8 cellular contexts compared by ENCODE assay signal in the genomic region with DNA sequence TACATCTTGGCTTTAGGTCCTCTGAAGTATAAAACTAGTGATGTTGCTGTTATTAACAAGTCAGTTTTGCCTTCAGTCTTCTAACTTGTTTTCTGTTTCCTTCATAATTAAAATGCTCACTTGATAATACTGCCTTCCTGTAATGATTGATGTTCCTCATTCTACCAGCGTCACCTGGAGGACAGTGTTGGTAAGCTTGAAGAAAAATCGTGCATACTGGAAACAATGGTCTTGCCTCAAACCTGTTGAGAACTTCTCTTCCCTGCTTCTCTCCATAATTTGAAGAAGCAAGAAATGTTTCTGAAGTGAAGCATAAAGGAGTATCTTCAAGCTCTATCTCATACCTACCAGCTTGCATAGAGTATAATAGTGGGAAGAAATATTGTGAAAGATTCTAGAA. TPM values are rescaled to one million over a fixed set of nuclear protein-coding genes. Genes with fewer than 3 reads are reported as not detected.
DNase-seq lines count a peak whose midpoint lies in the region; ATAC-seq, FAIRE-seq and TF ChIP-seq lines count a peak whose summit lies in the region.

No MANE protein-coding gene starts in this region.

- peak overlapping the region; percentile 96 for H3K4me2 ChIP-seq in endothelial cell of umbilical vein (ENCODE audit: insufficient read depth, low read length)

- no peaks in the 10 kb centered on the region for H3K27me3 Mint-ChIP-seq in Caco-2 (ENCODE audit: insufficient read depth, unreplicated experiment)
- no peaks in the 10 kb centered on the region; the same call in none of the 2 replicates for H3K27me3 Mint-ChIP-seq in HFFc6 (ENCODE audit: insufficient read depth)
- no peaks in the 10 kb centered on the region for H3K27me3 Mint-ChIP-seq in T-helper 1 cell treated with Interleukin-12 subunit alpha and Interleukin-12 subunit beta and Interleukin-4 antibody, amounts not matched to agents 30 μg/mL and 1 μg/mL, for 36 hours (ENCODE audit: low read depth)

- no peak overlapping the region for H3K27ac ChIP-seq in endothelial cell of umbilical vein (ENCODE audit: insufficient read depth, low read depth, low read length)

- H3K9me3 Mint-ChIP-seq in Caco-2 (ENCODE audit: unreplicated experiment) = no peaks in the 10 kb centered on the region
- no peaks in the 10 kb centered on the region for H3K9me3 Mint-ChIP-seq in HFFc6
- no peaks in the 10 kb centered on the region for H3K9me3 Mint-ChIP-seq in T-helper 1 cell treated with Interleukin-12 subunit alpha and Interleukin-12 subunit beta and Interleukin-4 antibody, amounts not matched to agents 30 μg/mL and 1 μg/mL, for 36 hours

- H3K4me3 ChIP-seq in Caco-2 (ENCODE audit: low read depth, low read length) (no peak overlapping the region), endothelial cell of umbilical vein (replicated peaks in 1 of 3; ENCODE audit: insufficient read depth in 1 of 3, low read depth in 1 of 3, low read length in 3 of 3) (no peak overlapping the region), retinal pigment epithelial cell (ENCODE audit: low read length) (no peak overlapping the region)

- ATAC-seq in GM21723 (IDR thresholded peaks at IDR 0.05; ENCODE audit: unreplicated experiment) (no peak), HG02798 (IDR thresholded peaks at IDR 0.05; ENCODE audit: poor library complexity, unreplicated experiment) (no peak)

- POLR2A ChIA-PET in Caco-2 (lab: Charles Lee) = no interaction called here
- POLR2A ChIA-PET in endothelial cell of umbilical vein (lab: Charles Lee) = no interaction called here

- no peak overlapping the region for H3K9ac ChIP-seq in endothelial cell of umbilical vein (replicated peaks; ENCODE audit: extremely low read depth, insufficient read depth, low read length)

- no peaks in the 10 kb centered on the region for H3K9me1 ChIP-seq in endothelial cell of umbilical vein (replicated peaks; ENCODE audit: control insufficient read depth, extremely low read depth, insufficient read depth, low read length)

- H3K4me3 Mint-ChIP-seq in Caco-2 (ENCODE audit: unreplicated experiment) (no peak overlapping the region), HFFc6 (peak overlapping the region; percentile 62; the same call in 1 of the 2 replicates)
- H3K4me3 Mint-ChIP-seq in T-helper 1 cell treated with Interleukin-12 subunit alpha and Interleukin-12 subunit beta and Interleukin-4 antibody, amounts not matched to agents 30 μg/mL and 1 μg/mL, for 36 hours = peak overlapping the region; percentile 49

- CTCF ChIA-PET in Caco-2 (lab: Charles Lee) = interaction anchor here (0.5 to 1.6 kb wide), 2 partner anchors 23 to 46 kb away, joined by 5 to 6 read pairs; no protein-coding TSS in a partner anchor
- CTCF ChIA-PET in endothelial cell of umbilical vein (lab: Charles Lee) = interaction anchor here (0.9 to 4.5 kb wide), 12 partner anchors 9 to 391 kb away, joined by 3 to 26 read pairs (median 4); no protein-coding TSS in a partner anchor

- peak; percentile 78 for FAIRE-seq in endothelial cell of umbilical vein (lab: Jason Lieb, UNC)

- H2AFZ ChIP-seq in endothelial cell of umbilical vein (ENCODE audit: low read depth, low read length) = no peak overlapping the region

- TF ChIP-seq POLR2A in endothelial cell of umbilical vein (IDR thresholded peaks at IDR 0.05; ENCODE audit: low read depth, low read length) = no peak

- H4K20me1 ChIP-seq in endothelial cell of umbilical vein (replicated peaks; ENCODE audit: control insufficient read depth, extremely low read depth, insufficient read depth, low read length) = no peaks in the 10 kb centered on the region

- H3K36me3 Mint-ChIP-seq in Caco-2 (ENCODE audit: insufficient read depth, unreplicated experiment) (peaks cover 58% of the 10 kb centered on the region), HFFc6 (ENCODE audit: low read depth) (peaks cover 14% of the 10 kb centered on the region; the same call in 1 of the 2 replicates)
- H3K36me3 Mint-ChIP-seq in T-helper 1 cell treated with Interleukin-12 subunit alpha and Interleukin-12 subunit beta and Interleukin-4 antibody, amounts not matched to agents 30 μg/mL and 1 μg/mL, for 36 hours (ENCODE audit: low read depth) = peaks cover 22% of the 10 kb centered on the region

- H3K4me1 ChIP-seq in Caco-2 (peaks cover 9% of the 10 kb centered on the region), endothelial cell of umbilical vein (ENCODE audit: control insufficient read depth, extremely low read depth, insufficient read depth, low read length) (peaks cover 34% of the 10 kb centered on the region)

- dilution Hi-C loops in endothelial cell of umbilical vein (cut with MboI; ENCODE audit: extremely low pct_ligation_motif_present, low sequenced_read_pairs) = no loop called here

- H3K79me2 ChIP-seq in endothelial cell of umbilical vein (ENCODE audit: control insufficient read depth, insufficient read depth, low read length) = peaks cover 76% of the 10 kb centered on the region

- BruUV-seq in Caco-2 (replicated peaks; lab: Mats Ljungman, UMichigan) (no TSS peak), endothelial cell of umbilical vein (replicated peaks; lab: Mats Ljungman, UMichigan) (no TSS peak)

- H3K27ac Mint-ChIP-seq in Caco-2 (ENCODE audit: unreplicated experiment) = peak overlapping the region; percentile 51
- peak overlapping the region; percentile 40 for H3K27ac Mint-ChIP-seq in HFFc6
- H3K27ac Mint-ChIP-seq in T-helper 1 cell treated with Interleukin-12 subunit alpha and Interleukin-12 subunit beta and Interleukin-4 antibody, amounts not matched to agents 30 μg/mL and 1 μg/mL, for 36 hours = peak overlapping the region; percentile 33

- peak in 1 of 2 experiments; percentile 39 for TF ChIP-seq CTCF in Caco-2 (IDR thresholded peaks at IDR 0.05; ENCODE audit: insufficient read depth in 1 of 2, low read depth in 1 of 2, low read length in 1 of 2, severe bottlenecking in 1 of 2, unreplicated experiment in 1 of 2)
- no peak; the same call in 1 of the 2 replicates for TF ChIP-seq CTCF in HFFc6 (IDR thresholded peaks at IDR 0.05)
- TF ChIP-seq CTCF in endothelial cell of umbilical vein (IDR thresholded peaks at IDR 0.05; ENCODE audit: extremely low read depth in 1 of 2, insufficient read depth in 1 of 2, low read depth in 1 of 2, low read length in 2 of 2) = peak; percentile 34 to 39
- peak; percentile 44 for TF ChIP-seq CTCF in retinal pigment epithelial cell (conservative IDR thresholded peaks at IDR 0.05; ENCODE audit: low read depth, low read length)

- H3K27me3 ChIP-seq in Caco-2 (replicated peaks; ENCODE audit: control insufficient read depth, insufficient read depth, low read length) (no peaks in the 10 kb centered on the region), endothelial cell of umbilical vein (ENCODE audit: control insufficient read depth in 2 of 2, insufficient read depth in 2 of 2, low read length in 2 of 2) (no peaks in the 10 kb centered on the region)

- H3K4me1 Mint-ChIP-seq in Caco-2 (ENCODE audit: low read depth, unreplicated experiment) (peaks cover 11% of the 10 kb centered on the region), HFFc6 (ENCODE audit: low read depth) (peaks cover 44% of the 10 kb centered on the region)
- peaks cover 29% of the 10 kb centered on the region for H3K4me1 Mint-ChIP-seq in T-helper 1 cell treated with Interleukin-12 subunit alpha and Interleukin-12 subunit beta and Interleukin-4 antibody, amounts not matched to agents 30 μg/mL and 1 μg/mL, for 36 hours (ENCODE audit: low read depth)

- no peaks in the 10 kb centered on the region for H3K9me3 ChIP-seq in Caco-2
- no peaks in the 10 kb centered on the region for H3K9me3 ChIP-seq in endothelial cell of umbilical vein (replicated peaks; ENCODE audit: control insufficient read depth, insufficient read depth, low read length)

- DNase-seq in Caco-2 (no peak), HFFc6 (no peak), endothelial cell of umbilical vein (ENCODE audit: low read depth, low spot score) (peak; percentile 66), retinal pigment epithelial cell (ENCODE audit: low read depth) (no peak), midbrain (lab: John Stamatoyannopoulos, UW) (no peak)

- H3K36me3 ChIP-seq in Caco-2 (ENCODE audit: control insufficient read depth, insufficient read depth, low read length) = peaks cover 2% of the 10 kb centered on the region
- H3K36me3 ChIP-seq in endothelial cell of umbilical vein (ENCODE audit: control insufficient read depth in 2 of 2, extremely low read depth in 1 of 2, insufficient read depth in 2 of 2, low read length in 2 of 2) = peaks cover 3 to 4% of the 10 kb centered on the region in 2 experiments

- intact Hi-C loops in Caco-2 (cut with micrococcal nuclease; ENCODE audit: unreplicated experiment) (loop anchor here (1.0 kb wide), 1 partner anchor 75 kb away; no protein-coding TSS in a partner anchor), endothelial cell of umbilical vein (cut with micrococcal nuclease) (loop anchor here (1.0 to 5.0 kb wide), 3 partner anchors 46 to 282 kb away; no protein-coding TSS in a partner anchor)

TF ChIP-seq in endothelial cell of umbilical vein, 7 proteins besides CTCF, POLR2A, EP300 and RAD21:
- TF ChIP-seq JUN (IDR thresholded peaks at IDR 0.05; ENCODE audit: borderline replicate concordance, insufficient read depth, insufficient read length, low read depth) = no peak
- TF ChIP-seq, protein P1, sequence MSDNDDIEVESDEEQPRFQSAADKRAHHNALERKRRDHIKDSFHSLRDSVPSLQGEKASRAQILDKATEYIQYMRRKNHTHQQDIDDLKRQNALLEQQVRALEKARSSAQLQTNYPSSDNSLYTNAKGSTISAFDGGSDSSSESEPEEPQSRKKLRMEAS (IDR thresholded peaks at IDR 0.05; ENCODE audit: insufficient read depth, insufficient read length) = no peak
- TF ChIP-seq MYC (IDR thresholded peaks at IDR 0.05; ENCODE audit: low read depth, low read length) = no peak
- no peak for TF ChIP-seq EZH2 (IDR thresholded peaks at IDR 0.05; ENCODE audit: borderline replicate concordance, low read depth, low read length, severe bottlenecking)
- TF ChIP-seq POLR2AphosphoS5 (IDR thresholded peaks at IDR 0.05; ENCODE audit: insufficient read depth, low read depth, low read length) = no peak
- no peak for TF ChIP-seq GATA2 (IDR thresholded peaks at IDR 0.05; ENCODE audit: insufficient read depth, insufficient read length, low read depth, low read length)
- no peak for TF ChIP-seq FOS (IDR thresholded peaks at IDR 0.05; ENCODE audit: borderline replicate concordance, insufficient read depth, low read length)

RNA-seq across cellular contexts. Expression of gene YWHAH, which starts 3.0 kb away (rescaled TPM):
- total RNA-seq in Caco-2 (2022) = 128 and 135 TPM in 2 replicates
- total RNA-seq in HFFc6 (2021; fragmentation: NEBNext Ultra II Directional; extraction: Animal tissue kit (Norgen Biotek cat#: 25700)) = 100 to 1,000 TPM; 127 to 194 (median 184) TPM
- total RNA-seq in endothelial cell of umbilical vein = 170 and 182 TPM in 2 replicates
- polyA plus RNA-seq in endothelial cell of umbilical vein = 72.2 and 73.6 TPM in 2 replicates
- polyA plus RNA-seq in endothelial cell of umbilical vein (2011; cell fraction: cytosol; rRNA removed) = 117 and 139 TPM in 2 replicates
- polyA plus RNA-seq in endothelial cell of umbilical vein (2011; cell fraction: nucleus; rRNA removed) = 52.4 and 59.2 TPM in 2 replicates
- polyA plus RNA-seq in endothelial cell of umbilical vein (2012) = 121 and 190 TPM in 2 replicates
- polyA minus RNA-seq in endothelial cell of umbilical vein = 41.5 and 43.3 TPM in 2 replicates
- 26.1 TPM for polyA minus RNA-seq in endothelial cell of umbilical vein (2011; cell fraction: cytosol; rRNA and poly(A)+ RNA removed)
- polyA minus RNA-seq in endothelial cell of umbilical vein (2011; cell fraction: nucleus; rRNA and poly(A)+ RNA removed) = 14.1 and 20.4 TPM in 2 replicates
